In the genomic region with DNA sequence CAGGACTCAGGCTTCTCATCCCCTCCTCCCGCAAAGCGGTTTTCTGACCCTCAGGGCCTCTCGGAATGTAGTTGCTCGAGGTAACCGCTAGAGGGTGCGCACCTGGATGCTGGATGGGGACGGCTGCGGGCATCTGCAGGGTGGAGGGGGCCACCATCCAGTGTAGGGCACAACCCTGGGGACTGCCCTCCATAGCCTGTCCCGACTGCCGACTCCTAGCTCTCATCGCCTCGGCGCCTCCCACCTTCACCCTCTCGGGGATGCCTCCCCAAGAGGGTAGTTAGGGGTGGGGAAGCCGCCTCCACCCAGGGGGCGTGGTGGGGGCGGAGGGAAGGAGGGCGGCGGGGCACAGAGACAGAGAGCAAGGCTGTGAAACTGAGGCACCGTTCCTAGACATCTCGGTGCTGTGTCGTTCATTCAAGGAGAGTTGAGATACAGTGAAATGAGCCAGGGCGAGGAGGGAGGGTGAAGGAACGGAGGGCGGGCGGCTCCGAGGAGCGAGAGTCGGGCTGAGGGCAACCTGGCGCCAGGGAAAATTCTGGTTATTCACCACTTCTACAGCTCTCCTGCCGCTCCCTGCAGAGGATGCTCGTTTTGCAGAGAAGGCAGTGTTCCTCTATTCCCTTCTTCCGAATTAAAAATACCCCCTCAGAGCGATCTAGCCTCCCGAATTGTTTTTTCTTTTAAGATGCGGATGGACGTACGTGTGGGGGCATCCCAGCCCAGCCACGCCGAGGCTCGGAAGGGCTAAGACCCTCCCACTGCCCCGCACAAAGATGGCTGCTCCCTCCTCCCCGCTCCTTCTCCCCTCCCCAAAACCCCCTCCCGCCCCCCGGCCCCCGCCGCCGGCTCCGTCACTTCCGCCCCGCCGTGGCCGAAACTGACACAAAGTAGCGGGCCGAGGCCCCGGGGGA, we compare ENCODE assay signal across 1 cellular context.
TF ChIP-seq lines count a peak whose summit lies in the region.

A gene with protein sequence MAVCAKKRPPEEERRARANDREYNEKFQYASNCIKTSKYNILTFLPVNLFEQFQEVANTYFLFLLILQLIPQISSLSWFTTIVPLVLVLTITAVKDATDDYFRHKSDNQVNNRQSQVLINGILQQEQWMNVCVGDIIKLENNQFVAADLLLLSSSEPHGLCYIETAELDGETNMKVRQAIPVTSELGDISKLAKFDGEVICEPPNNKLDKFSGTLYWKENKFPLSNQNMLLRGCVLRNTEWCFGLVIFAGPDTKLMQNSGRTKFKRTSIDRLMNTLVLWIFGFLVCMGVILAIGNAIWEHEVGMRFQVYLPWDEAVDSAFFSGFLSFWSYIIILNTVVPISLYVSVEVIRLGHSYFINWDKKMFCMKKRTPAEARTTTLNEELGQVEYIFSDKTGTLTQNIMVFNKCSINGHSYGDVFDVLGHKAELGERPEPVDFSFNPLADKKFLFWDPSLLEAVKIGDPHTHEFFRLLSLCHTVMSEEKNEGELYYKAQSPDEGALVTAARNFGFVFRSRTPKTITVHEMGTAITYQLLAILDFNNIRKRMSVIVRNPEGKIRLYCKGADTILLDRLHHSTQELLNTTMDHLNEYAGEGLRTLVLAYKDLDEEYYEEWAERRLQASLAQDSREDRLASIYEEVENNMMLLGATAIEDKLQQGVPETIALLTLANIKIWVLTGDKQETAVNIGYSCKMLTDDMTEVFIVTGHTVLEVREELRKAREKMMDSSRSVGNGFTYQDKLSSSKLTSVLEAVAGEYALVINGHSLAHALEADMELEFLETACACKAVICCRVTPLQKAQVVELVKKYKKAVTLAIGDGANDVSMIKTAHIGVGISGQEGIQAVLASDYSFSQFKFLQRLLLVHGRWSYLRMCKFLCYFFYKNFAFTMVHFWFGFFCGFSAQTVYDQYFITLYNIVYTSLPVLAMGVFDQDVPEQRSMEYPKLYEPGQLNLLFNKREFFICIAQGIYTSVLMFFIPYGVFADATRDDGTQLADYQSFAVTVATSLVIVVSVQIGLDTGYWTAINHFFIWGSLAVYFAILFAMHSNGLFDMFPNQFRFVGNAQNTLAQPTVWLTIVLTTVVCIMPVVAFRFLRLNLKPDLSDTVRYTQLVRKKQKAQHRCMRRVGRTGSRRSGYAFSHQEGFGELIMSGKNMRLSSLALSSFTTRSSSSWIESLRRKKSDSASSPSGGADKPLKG (plus strand): TSS at position 857 of the 914 bp plus-strand sequence. CDS start 2,617 bp downstream, outside the sequence.

TF ChIP-seq in WTC11, 78 proteins besides CTCF, POLR2A, EP300 and RAD21 (continued from another document and continues in another):
- TF ChIP-seq ZNF281 (CRISPR knock-in tag; IDR thresholded peaks at IDR 0.05) (no peak), SP1 (CRISPR knock-in tag; conservative IDR thresholded peaks at IDR 0.05) (peak; percentile 22; the same call in 1 of the 2 replicates), EMX1 (CRISPR knock-in tag; IDR thresholded peaks at IDR 0.05) (no peak), AFF4 (CRISPR knock-in tag; IDR thresholded peaks at IDR 0.05; ENCODE audit: borderline replicate concordance) (no peak), ZNF121 (CRISPR knock-in tag; IDR thresholded peaks at IDR 0.05) (0 out of 2 replicates have a peak, but pooled peaks have one; percentile 28), JAZF1 (CRISPR knock-in tag; IDR thresholded peaks at IDR 0.05) (no peak), NR2C2 (CRISPR knock-in tag; IDR thresholded peaks at IDR 0.05) (no peak), E2F1 (CRISPR knock-in tag; IDR thresholded peaks at IDR 0.05) (no peak), FOXP1 (CRISPR knock-in tag; IDR thresholded peaks at IDR 0.05; ENCODE audit: borderline replicate concordance) (no peak), ZNF263 (CRISPR knock-in tag; IDR thresholded peaks at IDR 0.05; ENCODE audit: low read depth) (no peak), GRHL2 (CRISPR knock-in tag; IDR thresholded peaks at IDR 0.05; ENCODE audit: insufficient replicate concordance, severe bottlenecking) (no peak), FOXK1 (CRISPR knock-in tag; IDR thresholded peaks at IDR 0.05) (0 out of 2 replicates have a peak, but pooled peaks have one; percentile 43), ATF6 (CRISPR knock-in tag; IDR thresholded peaks at IDR 0.05) (no peak), MXD4 (CRISPR knock-in tag; IDR thresholded peaks at IDR 0.05; ENCODE audit: borderline replicate concordance) (no peak)
- TF ChIP-seq, protein P1, sequence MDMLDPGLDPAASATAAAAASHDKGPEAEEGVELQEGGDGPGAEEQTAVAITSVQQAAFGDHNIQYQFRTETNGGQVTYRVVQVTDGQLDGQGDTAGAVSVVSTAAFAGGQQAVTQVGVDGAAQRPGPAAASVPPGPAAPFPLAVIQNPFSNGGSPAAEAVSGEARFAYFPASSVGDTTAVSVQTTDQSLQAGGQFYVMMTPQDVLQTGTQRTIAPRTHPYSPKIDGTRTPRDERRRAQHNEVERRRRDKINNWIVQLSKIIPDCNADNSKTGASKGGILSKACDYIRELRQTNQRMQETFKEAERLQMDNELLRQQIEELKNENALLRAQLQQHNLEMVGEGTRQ (CRISPR knock-in tag; IDR thresholded peaks at IDR 0.05) = no peak
- TF ChIP-seq, protein P2, sequence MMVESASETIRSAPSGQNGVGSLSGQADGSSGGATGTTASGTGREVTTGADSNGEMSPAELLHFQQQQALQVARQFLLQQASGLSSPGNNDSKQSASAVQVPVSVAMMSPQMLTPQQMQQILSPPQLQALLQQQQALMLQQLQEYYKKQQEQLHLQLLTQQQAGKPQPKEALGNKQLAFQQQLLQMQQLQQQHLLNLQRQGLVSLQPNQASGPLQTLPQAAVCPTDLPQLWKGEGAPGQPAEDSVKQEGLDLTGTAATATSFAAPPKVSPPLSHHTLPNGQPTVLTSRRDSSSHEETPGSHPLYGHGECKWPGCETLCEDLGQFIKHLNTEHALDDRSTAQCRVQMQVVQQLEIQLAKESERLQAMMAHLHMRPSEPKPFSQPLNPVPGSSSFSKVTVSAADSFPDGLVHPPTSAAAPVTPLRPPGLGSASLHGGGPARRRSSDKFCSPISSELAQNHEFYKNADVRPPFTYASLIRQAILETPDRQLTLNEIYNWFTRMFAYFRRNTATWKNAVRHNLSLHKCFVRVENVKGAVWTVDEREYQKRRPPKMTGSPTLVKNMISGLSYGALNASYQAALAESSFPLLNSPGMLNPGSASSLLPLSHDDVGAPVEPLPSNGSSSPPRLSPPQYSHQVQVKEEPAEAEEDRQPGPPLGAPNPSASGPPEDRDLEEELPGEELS (CRISPR knock-in tag; IDR thresholded peaks at IDR 0.05) = peak; percentile 49; the same call in 1 of the 2 replicates
- TF ChIP-seq, protein P3, sequence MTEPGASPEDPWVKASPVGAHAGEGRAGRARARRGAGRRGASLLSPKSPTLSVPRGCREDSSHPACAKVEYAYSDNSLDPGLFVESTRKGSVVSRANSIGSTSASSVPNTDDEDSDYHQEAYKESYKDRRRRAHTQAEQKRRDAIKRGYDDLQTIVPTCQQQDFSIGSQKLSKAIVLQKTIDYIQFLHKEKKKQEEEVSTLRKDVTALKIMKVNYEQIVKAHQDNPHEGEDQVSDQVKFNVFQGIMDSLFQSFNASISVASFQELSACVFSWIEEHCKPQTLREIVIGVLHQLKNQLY (CRISPR knock-in tag; IDR thresholded peaks at IDR 0.05) = no peak
- TF ChIP-seq, protein P4, sequence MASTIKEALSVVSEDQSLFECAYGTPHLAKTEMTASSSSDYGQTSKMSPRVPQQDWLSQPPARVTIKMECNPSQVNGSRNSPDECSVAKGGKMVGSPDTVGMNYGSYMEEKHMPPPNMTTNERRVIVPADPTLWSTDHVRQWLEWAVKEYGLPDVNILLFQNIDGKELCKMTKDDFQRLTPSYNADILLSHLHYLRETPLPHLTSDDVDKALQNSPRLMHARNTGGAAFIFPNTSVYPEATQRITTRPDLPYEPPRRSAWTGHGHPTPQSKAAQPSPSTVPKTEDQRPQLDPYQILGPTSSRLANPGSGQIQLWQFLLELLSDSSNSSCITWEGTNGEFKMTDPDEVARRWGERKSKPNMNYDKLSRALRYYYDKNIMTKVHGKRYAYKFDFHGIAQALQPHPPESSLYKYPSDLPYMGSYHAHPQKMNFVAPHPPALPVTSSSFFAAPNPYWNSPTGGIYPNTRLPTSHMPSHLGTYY (CRISPR knock-in tag; IDR thresholded peaks at IDR 0.05) = no peak
- TF ChIP-seq, protein P5, sequence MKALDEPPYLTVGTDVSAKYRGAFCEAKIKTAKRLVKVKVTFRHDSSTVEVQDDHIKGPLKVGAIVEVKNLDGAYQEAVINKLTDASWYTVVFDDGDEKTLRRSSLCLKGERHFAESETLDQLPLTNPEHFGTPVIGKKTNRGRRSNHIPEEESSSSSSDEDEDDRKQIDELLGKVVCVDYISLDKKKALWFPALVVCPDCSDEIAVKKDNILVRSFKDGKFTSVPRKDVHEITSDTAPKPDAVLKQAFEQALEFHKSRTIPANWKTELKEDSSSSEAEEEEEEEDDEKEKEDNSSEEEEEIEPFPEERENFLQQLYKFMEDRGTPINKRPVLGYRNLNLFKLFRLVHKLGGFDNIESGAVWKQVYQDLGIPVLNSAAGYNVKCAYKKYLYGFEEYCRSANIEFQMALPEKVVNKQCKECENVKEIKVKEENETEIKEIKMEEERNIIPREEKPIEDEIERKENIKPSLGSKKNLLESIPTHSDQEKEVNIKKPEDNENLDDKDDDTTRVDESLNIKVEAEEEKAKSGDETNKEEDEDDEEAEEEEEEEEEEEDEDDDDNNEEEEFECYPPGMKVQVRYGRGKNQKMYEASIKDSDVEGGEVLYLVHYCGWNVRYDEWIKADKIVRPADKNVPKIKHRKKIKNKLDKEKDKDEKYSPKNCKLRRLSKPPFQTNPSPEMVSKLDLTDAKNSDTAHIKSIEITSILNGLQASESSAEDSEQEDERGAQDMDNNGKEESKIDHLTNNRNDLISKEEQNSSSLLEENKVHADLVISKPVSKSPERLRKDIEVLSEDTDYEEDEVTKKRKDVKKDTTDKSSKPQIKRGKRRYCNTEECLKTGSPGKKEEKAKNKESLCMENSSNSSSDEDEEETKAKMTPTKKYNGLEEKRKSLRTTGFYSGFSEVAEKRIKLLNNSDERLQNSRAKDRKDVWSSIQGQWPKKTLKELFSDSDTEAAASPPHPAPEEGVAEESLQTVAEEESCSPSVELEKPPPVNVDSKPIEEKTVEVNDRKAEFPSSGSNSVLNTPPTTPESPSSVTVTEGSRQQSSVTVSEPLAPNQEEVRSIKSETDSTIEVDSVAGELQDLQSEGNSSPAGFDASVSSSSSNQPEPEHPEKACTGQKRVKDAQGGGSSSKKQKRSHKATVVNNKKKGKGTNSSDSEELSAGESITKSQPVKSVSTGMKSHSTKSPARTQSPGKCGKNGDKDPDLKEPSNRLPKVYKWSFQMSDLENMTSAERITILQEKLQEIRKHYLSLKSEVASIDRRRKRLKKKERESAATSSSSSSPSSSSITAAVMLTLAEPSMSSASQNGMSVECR (CRISPR knock-in tag; IDR thresholded peaks at IDR 0.05; ENCODE audit: borderline replicate concordance) = peak; percentile 34; the same call in 1 of the 2 replicates
